ENCODE assay signal across 1 cellular context in genomic region chr9:81559197-81559596, GRCh38.
TF ChIP-seq lines count a peak whose summit lies in the region.

No MANE protein-coding gene starts in this region.

TF ChIP-seq in IMR-90, 13 proteins besides CTCF, POLR2A, EP300 and RAD21:
- no peak for TF ChIP-seq MXI1 (IDR thresholded peaks at IDR 0.05; ENCODE audit: borderline replicate concordance, low read depth, low read length)
- no peak for TF ChIP-seq RFX5 (IDR thresholded peaks at IDR 0.05; ENCODE audit: low read depth, low read length)
- TF ChIP-seq MAFK (IDR thresholded peaks at IDR 0.05; ENCODE audit: low read depth, low read length): no peak
- no peak for TF ChIP-seq SMC3 (IDR thresholded peaks at IDR 0.05; ENCODE audit: low read depth, low read length)
- no peak for TF ChIP-seq CEBPB (IDR thresholded peaks at IDR 0.05; ENCODE audit: low read depth, low read length)
- TF ChIP-seq RCOR1 (IDR thresholded peaks at IDR 0.05; ENCODE audit: insufficient replicate concordance, low read length): no peak
- TF ChIP-seq USF2 (IDR thresholded peaks at IDR 0.05; ENCODE audit: low read depth, low read length): no peak
- no peak for TF ChIP-seq CHD1 (IDR thresholded peaks at IDR 0.05; ENCODE audit: low read depth, low read length)
- TF ChIP-seq FOS (IDR thresholded peaks at IDR 0.05; ENCODE audit: low read depth, low read length): no peak
- no peak for TF ChIP-seq NFE2L2 (IDR thresholded peaks at IDR 0.05; ENCODE audit: low read depth, low read length)
- TF ChIP-seq MAZ (IDR thresholded peaks at IDR 0.05; ENCODE audit: borderline replicate concordance, low read depth, low read length): no peak
- no peak for TF ChIP-seq BHLHE40 (IDR thresholded peaks at IDR 0.05; ENCODE audit: low read depth, low read length)
- no peak for TF ChIP-seq ELK1 (IDR thresholded peaks at IDR 0.05; ENCODE audit: borderline replicate concordance, low read depth, low read length)
